ENCODE assay signal across 31 cellular contexts in genomic region chr3:79818015-79818414, GRCh38. TPM values are rescaled to one million over a fixed set of nuclear protein-coding genes. Genes with fewer than 3 reads are reported as not detected.
DNase-seq lines count a peak whose midpoint lies in the region; ATAC-seq and TF ChIP-seq lines count a peak whose summit lies in the region.
"Had no signal": no experiment of that assay in that cellular context is flagged by ENCODE, and none has a peak within 500 bp of the region (broad histone marks: within the 10 kb centered on the region; RNA-seq: fewer than 3 reads in every experiment).

No MANE protein-coding gene starts in this region.

- H3K27ac ChIP-seq in GM23338 (ENCODE audit: low read depth) = no peak overlapping the region
- H3K27ac ChIP-seq: 22Rv1; A549; BLaER1; BLaER1 treated with 17β-estradiol and CSF1 and Interleukin-3, amounts not matched to agents 10 nM and 100 nM; C4-2B had no signal

- no peaks in the 10 kb centered on the region for H3K36me3 Mint-ChIP-seq in GM23338 (ENCODE audit: low read depth)
- H3K36me3 Mint-ChIP-seq: CD14-positive monocyte; CD4-positive, alpha-beta memory T cell; CD4-positive, CD25-positive, alpha-beta regulatory T cell; CD8-positive, alpha-beta memory T cell; CD8-positive, alpha-beta T cell had no signal

- no peak overlapping the region for H3K4me2 ChIP-seq in GM23338
- H3K4me2 ChIP-seq: A549; BLaER1; BLaER1 treated with 17β-estradiol and CSF1 and Interleukin-3, amounts not matched to agents 10 nM and 100 nM had no signal

- no peaks in the 10 kb centered on the region for H3K27me3 ChIP-seq in GM23338 (ENCODE audit: insufficient read depth)
- H3K27me3 ChIP-seq: BE2C; BLaER1; BLaER1 treated with 17β-estradiol and CSF1 and Interleukin-3, amounts not matched to agents 10 nM and 100 nM had no signal

- no peaks in the 10 kb centered on the region for H3K79me2 ChIP-seq in GM23338 (replicated peaks; ENCODE audit: insufficient read depth)

- no peak for TF ChIP-seq EP300 in Ishikawa (IDR thresholded peaks at IDR 0.05; ENCODE audit: borderline replicate concordance)

- no peak overlapping the region for H2AFZ ChIP-seq in GM23338

- no peaks in the 10 kb centered on the region for H3K36me3 ChIP-seq in GM23338 (ENCODE audit: insufficient read depth)
- H3K36me3 ChIP-seq: BE2C; BLaER1; BLaER1 treated with 17β-estradiol and CSF1 and Interleukin-3, amounts not matched to agents 10 nM and 100 nM had no signal

- no peaks in the 10 kb centered on the region for H3K9me2 ChIP-seq in GM23338 (ENCODE audit: insufficient read depth)

- ATAC-seq in GM23338 = no peak
- no peak for ATAC-seq in HG02981 (IDR thresholded peaks at IDR 0.05; ENCODE audit: unreplicated experiment)
- no peak for ATAC-seq in HG02759 (IDR thresholded peaks at IDR 0.05; ENCODE audit: unreplicated experiment)
- ATAC-seq: A549; CD8-positive, alpha-beta T cell had no signal

- DNase-seq in GM23338 (ENCODE audit: low spot score) = no peak
- DNase-seq: 8988T; ACHN; AML-193; BE2C; C1 segment of cervical spinal cord; Caco-2; Calu3; CD4-positive, alpha-beta memory T cell; CD4-positive, alpha-beta T cell; CD4-positive, CD25-positive, alpha-beta regulatory T cell; CD8-positive, alpha-beta memory T cell; CD8-positive, alpha-beta T cell; COR-L47; DMS 273 treated with DMSO at 0.1 percent for 48 hours; DMS153; DMS53; DMS79; DMS79 treated with DMSO at 0.1 percent for 48 hours; DND-41; EL had no signal

- TF ChIP-seq RAD21 in Ishikawa (IDR thresholded peaks at IDR 0.05; ENCODE audit: low read depth) = no peak

- H3K27ac Mint-ChIP-seq in GM23338 = no peak overlapping the region
- H3K27ac Mint-ChIP-seq: B cell; CD14-positive monocyte; CD4-positive, alpha-beta memory T cell; CD4-positive, alpha-beta T cell; CD4-positive, CD25-positive, alpha-beta regulatory T cell; CD8-positive, alpha-beta memory T cell; CD8-positive, alpha-beta T cell had no signal

- H3K9me3 Mint-ChIP-seq in GM23338 = peaks cover 14% of the 10 kb centered on the region; the same call in 2 of the 3 replicates

- H3K4me3 Mint-ChIP-seq in GM23338 = no peak overlapping the region
- H3K4me3 Mint-ChIP-seq: B cell; CD14-positive monocyte; CD4-positive, alpha-beta memory T cell; CD4-positive, alpha-beta T cell; CD4-positive, CD25-positive, alpha-beta regulatory T cell; CD8-positive, alpha-beta memory T cell; CD8-positive, alpha-beta T cell had no signal

- no peaks in the 10 kb centered on the region for H4K20me1 ChIP-seq in GM23338 (replicated peaks; ENCODE audit: insufficient read depth)
- H4K20me1 ChIP-seq: BLaER1; BLaER1 treated with 17β-estradiol and CSF1 and Interleukin-3, amounts not matched to agents 10 nM and 100 nM had no signal

- H3K27me3 Mint-ChIP-seq in GM23338 (ENCODE audit: insufficient read depth, low read depth, poor library complexity) = no peaks in the 10 kb centered on the region
- H3K27me3 Mint-ChIP-seq: B cell; CD4-positive, alpha-beta memory T cell; CD4-positive, alpha-beta T cell; CD4-positive, CD25-positive, alpha-beta regulatory T cell; CD8-positive, alpha-beta memory T cell had no signal

- TF ChIP-seq CTCF in GM23338 (conservative IDR thresholded peaks at IDR 0.05; ENCODE audit: low read depth in 2 of 2) = no peak

- peaks cover 4% of the 10 kb centered on the region; the same call in 2 of the 3 replicates for H3K4me1 Mint-ChIP-seq in GM23338
- H3K4me1 Mint-ChIP-seq: B cell; CD14-positive monocyte; CD4-positive, alpha-beta memory T cell; CD4-positive, CD25-positive, alpha-beta regulatory T cell; CD8-positive, alpha-beta memory T cell had no signal

- H3F3A ChIP-seq in GM23338 (replicated peaks; ENCODE audit: low read depth) = no peaks in the 10 kb centered on the region

- no peaks in the 10 kb centered on the region for H3K4me1 ChIP-seq in GM23338 (ENCODE audit: insufficient read depth)
- H3K4me1 ChIP-seq: A549, BE2C, Caco-2 had no signal

- no peak overlapping the region for H3K4me3 ChIP-seq in GM23338
- H3K4me3 ChIP-seq: A549; BLaER1; BLaER1 treated with 17β-estradiol and CSF1 and Interleukin-3, amounts not matched to agents 10 nM and 100 nM had no signal

TF ChIP-seq in GM23338, 12 proteins besides CTCF, POLR2A, EP300 and RAD21:
- TF ChIP-seq, protein P1, sequence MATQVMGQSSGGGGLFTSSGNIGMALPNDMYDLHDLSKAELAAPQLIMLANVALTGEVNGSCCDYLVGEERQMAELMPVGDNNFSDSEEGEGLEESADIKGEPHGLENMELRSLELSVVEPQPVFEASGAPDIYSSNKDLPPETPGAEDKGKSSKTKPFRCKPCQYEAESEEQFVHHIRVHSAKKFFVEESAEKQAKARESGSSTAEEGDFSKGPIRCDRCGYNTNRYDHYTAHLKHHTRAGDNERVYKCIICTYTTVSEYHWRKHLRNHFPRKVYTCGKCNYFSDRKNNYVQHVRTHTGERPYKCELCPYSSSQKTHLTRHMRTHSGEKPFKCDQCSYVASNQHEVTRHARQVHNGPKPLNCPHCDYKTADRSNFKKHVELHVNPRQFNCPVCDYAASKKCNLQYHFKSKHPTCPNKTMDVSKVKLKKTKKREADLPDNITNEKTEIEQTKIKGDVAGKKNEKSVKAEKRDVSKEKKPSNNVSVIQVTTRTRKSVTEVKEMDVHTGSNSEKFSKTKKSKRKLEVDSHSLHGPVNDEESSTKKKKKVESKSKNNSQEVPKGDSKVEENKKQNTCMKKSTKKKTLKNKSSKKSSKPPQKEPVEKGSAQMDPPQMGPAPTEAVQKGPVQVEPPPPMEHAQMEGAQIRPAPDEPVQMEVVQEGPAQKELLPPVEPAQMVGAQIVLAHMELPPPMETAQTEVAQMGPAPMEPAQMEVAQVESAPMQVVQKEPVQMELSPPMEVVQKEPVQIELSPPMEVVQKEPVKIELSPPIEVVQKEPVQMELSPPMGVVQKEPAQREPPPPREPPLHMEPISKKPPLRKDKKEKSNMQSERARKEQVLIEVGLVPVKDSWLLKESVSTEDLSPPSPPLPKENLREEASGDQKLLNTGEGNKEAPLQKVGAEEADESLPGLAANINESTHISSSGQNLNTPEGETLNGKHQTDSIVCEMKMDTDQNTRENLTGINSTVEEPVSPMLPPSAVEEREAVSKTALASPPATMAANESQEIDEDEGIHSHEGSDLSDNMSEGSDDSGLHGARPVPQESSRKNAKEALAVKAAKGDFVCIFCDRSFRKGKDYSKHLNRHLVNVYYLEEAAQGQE (IDR thresholded peaks at IDR 0.05; ENCODE audit: unreplicated experiment) = peak; percentile 14
- TF ChIP-seq ZNF114 (CRISPR knock-in tag; IDR thresholded peaks at IDR 0.05) = no peak
- TF ChIP-seq POLR2AphosphoS5 (IDR thresholded peaks at IDR 0.05; ENCODE audit: low read depth) = no peak

TF ChIP-seq in Ishikawa, 13 proteins besides CTCF, POLR2A, EP300 and RAD21:
- TF ChIP-seq, protein P2, sequence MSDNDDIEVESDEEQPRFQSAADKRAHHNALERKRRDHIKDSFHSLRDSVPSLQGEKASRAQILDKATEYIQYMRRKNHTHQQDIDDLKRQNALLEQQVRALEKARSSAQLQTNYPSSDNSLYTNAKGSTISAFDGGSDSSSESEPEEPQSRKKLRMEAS (IDR thresholded peaks at IDR 0.05) = no peak
- TF ChIP-seq, protein P1 (IDR thresholded peaks at IDR 0.05; ENCODE audit: low read depth) = peak; percentile 64

RNA-seq across cellular contexts. Expression of gene ROBO1, which starts 50.2 kb away (rescaled TPM):
- total RNA-seq in GM23338 (2014; rRNA removed; shearing (Covaris generic)) = 63.8 and 78.3 TPM in 2 replicates
- 17.3 and 19.2 TPM in 2 replicates for polyA plus RNA-seq in GM23338 (2016; fragmentation: Nextera tagmentation; extraction: Ambion mirVana)
- total RNA-seq: CD4-positive, alpha-beta memory T cell; CD4-positive, CD25-positive, alpha-beta regulatory T cell had no signal
- polyA plus RNA-seq: CD4-positive, alpha-beta memory T cell; CD4-positive, CD25-positive, alpha-beta regulatory T cell had no signal
